In genomic region chr13:35720690-35721554, GRCh38 we compare ENCODE assay signal across 8 cellular contexts.
DNase-seq lines count a peak whose midpoint lies in the region; ATAC-seq, FAIRE-seq and TF ChIP-seq lines count a peak whose summit lies in the region.

No MANE protein-coding gene starts in this region.

- CTCF ChIA-PET in WTC11 (lab: Charles Lee) = interaction anchor here (0.6 to 1.2 kb wide), 3 partner anchors 9 to 372 kb away, joined by 3 read pairs; no protein-coding TSS in a partner anchor
- CTCF ChIA-PET in naive thymus-derived CD4-positive, alpha-beta T cell (lab: Charles Lee) = no interaction called here

- H3K4me3 Mint-ChIP-seq in WTC11 = peak overlapping the region; percentile 16; the same call in 1 of the 2 replicates
- peak overlapping the region in 3 of 10 donors; percentile 9 to 44 (median 21) for H3K4me3 Mint-ChIP-seq in naive thymus-derived CD4-positive, alpha-beta T cell
- H3K4me3 Mint-ChIP-seq in type B pancreatic cell = peak overlapping the region; percentile 26

- H3K27me3 ChIP-seq in naive thymus-derived CD4-positive, alpha-beta T cell (ENCODE audit: control insufficient read depth in 2 of 2, insufficient read depth in 2 of 2, low read length in 2 of 2) = no peaks in the 10 kb centered on the region

- no peaks in the 10 kb centered on the region for H3K9me3 ChIP-seq in naive thymus-derived CD4-positive, alpha-beta T cell (ENCODE audit: control insufficient read depth in 2 of 3, low read length in 3 of 3)

- H3K27ac ChIP-seq in naive thymus-derived CD4-positive, alpha-beta T cell (ENCODE audit: low read depth, low read length) = no peak overlapping the region

- H3K27me3 Mint-ChIP-seq in WTC11 (ENCODE audit: low read depth) = no peaks in the 10 kb centered on the region
- peaks cover 8 to 28% (median 10%) of the 10 kb centered on the region in 5 donors for H3K27me3 Mint-ChIP-seq in naive thymus-derived CD4-positive, alpha-beta T cell
- H3K27me3 Mint-ChIP-seq in type B pancreatic cell = peaks cover 42% of the 10 kb centered on the region

- peak; percentile 54 for DNase-seq in D721Med (ENCODE audit: insufficient read length, low spot score)
- peak; percentile 31 for DNase-seq in NCI-H1092 (lab: John Stamatoyannopoulos, UW)
- peak; percentile 87 for DNase-seq in WTC11 (ENCODE audit: low spot score)
- DNase-seq in erythroblast (lab: John Stamatoyannopoulos, UW) = peak; percentile 29 to 56
- DNase-seq in naive thymus-derived CD4-positive, alpha-beta T cell = peak in 5 of 9 donors; percentile 3 to 28 (median 9)
- DNase-seq in type B pancreatic cell (ENCODE audit: extremely low spot score, unreplicated experiment) = peak; percentile 80

- H3K4me3 ChIP-seq in naive thymus-derived CD4-positive, alpha-beta T cell (ENCODE audit: low read length) = no peak overlapping the region

- FAIRE-seq in D721Med (lab: Jason Lieb, UNC) = peak; percentile 16

- H3K36me3 Mint-ChIP-seq in WTC11 = no peaks in the 10 kb centered on the region
- no peaks in the 10 kb centered on the region for H3K36me3 Mint-ChIP-seq in naive thymus-derived CD4-positive, alpha-beta T cell
- H3K36me3 Mint-ChIP-seq in type B pancreatic cell = no peaks in the 10 kb centered on the region

- intact Hi-C loops in naive thymus-derived CD4-positive, alpha-beta T cell (cut with micrococcal nuclease) = loop anchor here in 1 of 2 donors (5.0 kb wide), 1 partner anchor 1919 kb away; no protein-coding TSS in a partner anchor

- POLR2A ChIA-PET in WTC11 (lab: Charles Lee) = no interaction called here
- POLR2A ChIA-PET in naive thymus-derived CD4-positive, alpha-beta T cell (lab: Charles Lee) = no interaction called here

- H3K27ac Mint-ChIP-seq in WTC11 = no peak overlapping the region
- no peak overlapping the region for H3K27ac Mint-ChIP-seq in naive thymus-derived CD4-positive, alpha-beta T cell
- no peak overlapping the region for H3K27ac Mint-ChIP-seq in type B pancreatic cell

- no peaks in the 10 kb centered on the region for H3K36me3 ChIP-seq in naive thymus-derived CD4-positive, alpha-beta T cell (ENCODE audit: control insufficient read depth in 2 of 3, insufficient read depth in 3 of 3, low read length in 3 of 3)

- no peaks in the 10 kb centered on the region for H3K4me1 ChIP-seq in naive thymus-derived CD4-positive, alpha-beta T cell (ENCODE audit: control insufficient read depth in 2 of 2, insufficient read depth in 2 of 2, low read length in 2 of 2)

- peaks cover 5% of the 10 kb centered on the region; the same call in 1 of the 2 replicates for H3K4me1 Mint-ChIP-seq in WTC11
- peaks cover 0 to 8% (median 0%) of the 10 kb centered on the region in 7 donors for H3K4me1 Mint-ChIP-seq in naive thymus-derived CD4-positive, alpha-beta T cell
- H3K4me1 Mint-ChIP-seq in type B pancreatic cell (ENCODE audit: unreplicated experiment) = peaks cover 34% of the 10 kb centered on the region

- ATAC-seq in GM19395 (IDR thresholded peaks at IDR 0.05; ENCODE audit: unreplicated experiment) (peak; percentile 78), WTC11 (peak; percentile 94), HG03280 (IDR thresholded peaks at IDR 0.05; ENCODE audit: unreplicated experiment) (no peak)
- ATAC-seq in naive thymus-derived CD4-positive, alpha-beta T cell = peak; percentile 46

- TF ChIP-seq POLR2A in erythroblast (IDR thresholded peaks at IDR 0.05; ENCODE audit: low read length) = no peak

- H3K9me3 Mint-ChIP-seq in WTC11 (no peaks in the 10 kb centered on the region), type B pancreatic cell (no peaks in the 10 kb centered on the region)
- H3K9me3 Mint-ChIP-seq in naive thymus-derived CD4-positive, alpha-beta T cell = peaks cover 0 to 3% (median 0%) of the 10 kb centered on the region in 11 donors

- TF ChIP-seq CTCF in D721Med (IDR thresholded peaks at IDR 0.05; ENCODE audit: insufficient read depth, missing control alignments) (peak; percentile 86), WTC11 (IDR thresholded peaks at IDR 0.05) (peak; percentile 96), type B pancreatic cell (conservative IDR thresholded peaks at IDR 0.05) (peak; percentile 99)

TF ChIP-seq in WTC11, 78 proteins besides CTCF, POLR2A, EP300 and RAD21:
- no peak for TF ChIP-seq USF1 (CRISPR knock-in tag; IDR thresholded peaks at IDR 0.05)
- 0 out of 2 replicates have a peak, but pooled peaks have one; percentile 36 for TF ChIP-seq ZNF232 (CRISPR knock-in tag; IDR thresholded peaks at IDR 0.05)

Comparison
In these comparisons a context has a peak if more than half of its experiments do, and no peak if none do; other contexts are left out.
1. DNase-seq: peak in every context shown above with its lines; median percentile 87 in WTC11; 80 in type B pancreatic cell; 54 in D721Med; 42 in erythroblast; 31 in NCI-H1092; 9 in naive thymus-derived CD4-positive, alpha-beta T cell.